ENCODE assay signal across 1 cellular context in the genomic region with DNA sequence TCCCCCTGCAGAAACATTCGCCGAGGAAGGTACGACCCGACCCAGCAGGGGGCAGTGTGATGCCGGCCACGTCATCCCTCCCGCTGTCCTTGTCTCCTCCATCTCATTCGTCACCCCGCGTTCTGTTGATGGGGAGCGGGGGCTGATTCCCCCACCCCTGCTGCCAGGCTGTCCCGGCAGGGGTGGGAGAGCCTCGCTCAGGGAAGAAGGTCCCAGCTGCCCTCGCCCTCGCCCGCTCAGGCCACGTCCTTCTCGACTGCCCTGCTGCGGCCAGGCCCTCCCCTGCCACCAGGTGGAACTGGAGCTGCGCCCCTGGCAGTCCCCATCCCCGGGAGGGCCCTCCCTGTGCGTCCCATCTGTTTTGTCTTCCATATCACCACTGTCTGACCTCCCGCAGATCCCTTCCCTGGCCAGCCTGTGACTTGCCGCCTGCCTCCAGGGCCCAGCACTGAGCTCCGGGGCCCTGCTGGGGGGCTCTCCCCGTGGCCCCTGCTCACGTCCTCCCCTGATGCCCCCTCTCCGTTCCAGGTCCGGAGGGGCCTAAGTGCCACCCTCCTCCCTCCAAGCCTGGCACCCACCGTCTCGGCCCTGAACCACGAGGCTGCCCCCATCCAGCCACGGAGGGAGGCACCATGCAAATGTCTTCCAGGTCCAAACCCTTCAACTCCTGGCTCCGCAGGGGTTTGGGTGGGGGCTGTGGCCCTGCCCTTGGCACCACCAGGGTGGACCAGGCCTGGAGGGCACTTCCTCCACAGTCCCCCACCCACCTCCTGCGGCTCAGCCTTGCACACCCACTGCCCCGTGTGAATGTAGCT.
TF ChIP-seq lines count a peak whose summit lies in the region.

No MANE protein-coding gene starts in this region.

TF ChIP-seq in K562, 482 proteins besides CTCF, POLR2A, EP300 and RAD21 (continues in another document):
- TF ChIP-seq, protein P1, sequence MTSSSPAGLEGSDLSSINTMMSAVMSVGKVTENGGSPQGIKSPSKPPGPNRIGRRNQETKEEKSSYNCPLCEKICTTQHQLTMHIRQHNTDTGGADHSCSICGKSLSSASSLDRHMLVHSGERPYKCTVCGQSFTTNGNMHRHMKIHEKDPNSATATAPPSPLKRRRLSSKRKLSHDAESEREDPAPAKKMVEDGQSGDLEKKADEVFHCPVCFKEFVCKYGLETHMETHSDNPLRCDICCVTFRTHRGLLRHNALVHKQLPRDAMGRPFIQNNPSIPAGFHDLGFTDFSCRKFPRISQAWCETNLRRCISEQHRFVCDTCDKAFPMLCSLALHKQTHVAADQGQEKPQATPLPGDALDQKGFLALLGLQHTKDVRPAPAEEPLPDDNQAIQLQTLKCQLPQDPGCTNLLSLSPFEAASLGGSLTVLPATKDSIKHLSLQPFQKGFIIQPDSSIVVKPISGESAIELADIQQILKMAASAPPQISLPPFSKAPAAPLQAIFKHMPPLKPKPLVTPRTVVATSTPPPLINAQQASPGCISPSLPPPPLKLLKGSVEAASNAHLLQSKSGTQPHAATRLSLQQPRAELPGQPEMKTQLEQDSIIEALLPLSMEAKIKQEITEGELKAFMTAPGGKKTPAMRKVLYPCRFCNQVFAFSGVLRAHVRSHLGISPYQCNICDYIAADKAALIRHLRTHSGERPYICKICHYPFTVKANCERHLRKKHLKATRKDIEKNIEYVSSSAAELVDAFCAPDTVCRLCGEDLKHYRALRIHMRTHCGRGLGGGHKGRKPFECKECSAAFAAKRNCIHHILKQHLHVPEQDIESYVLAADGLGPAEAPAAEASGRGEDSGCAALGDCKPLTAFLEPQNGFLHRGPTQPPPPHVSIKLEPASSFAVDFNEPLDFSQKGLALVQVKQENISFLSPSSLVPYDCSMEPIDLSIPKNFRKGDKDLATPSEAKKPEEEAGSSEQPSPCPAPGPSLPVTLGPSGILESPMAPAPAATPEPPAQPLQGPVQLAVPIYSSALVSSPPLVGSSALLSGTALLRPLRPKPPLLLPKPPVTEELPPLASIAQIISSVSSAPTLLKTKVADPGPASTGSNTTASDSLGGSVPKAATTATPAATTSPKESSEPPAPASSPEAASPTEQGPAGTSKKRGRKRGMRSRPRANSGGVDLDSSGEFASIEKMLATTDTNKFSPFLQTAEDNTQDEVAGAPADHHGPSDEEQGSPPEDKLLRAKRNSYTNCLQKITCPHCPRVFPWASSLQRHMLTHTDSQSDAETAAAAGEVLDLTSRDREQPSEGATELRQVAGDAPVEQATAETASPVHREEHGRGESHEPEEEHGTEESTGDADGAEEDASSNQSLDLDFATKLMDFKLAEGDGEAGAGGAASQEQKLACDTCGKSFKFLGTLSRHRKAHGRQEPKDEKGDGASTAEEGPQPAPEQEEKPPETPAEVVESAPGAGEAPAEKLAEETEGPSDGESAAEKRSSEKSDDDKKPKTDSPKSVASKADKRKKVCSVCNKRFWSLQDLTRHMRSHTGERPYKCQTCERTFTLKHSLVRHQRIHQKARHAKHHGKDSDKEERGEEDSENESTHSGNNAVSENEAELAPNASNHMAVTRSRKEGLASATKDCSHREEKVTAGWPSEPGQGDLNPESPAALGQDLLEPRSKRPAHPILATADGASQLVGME (CRISPR knock-in tag; IDR thresholded peaks at IDR 0.05), result no peak; the same call in 1 of the 2 replicates
- TF ChIP-seq, protein P2, sequence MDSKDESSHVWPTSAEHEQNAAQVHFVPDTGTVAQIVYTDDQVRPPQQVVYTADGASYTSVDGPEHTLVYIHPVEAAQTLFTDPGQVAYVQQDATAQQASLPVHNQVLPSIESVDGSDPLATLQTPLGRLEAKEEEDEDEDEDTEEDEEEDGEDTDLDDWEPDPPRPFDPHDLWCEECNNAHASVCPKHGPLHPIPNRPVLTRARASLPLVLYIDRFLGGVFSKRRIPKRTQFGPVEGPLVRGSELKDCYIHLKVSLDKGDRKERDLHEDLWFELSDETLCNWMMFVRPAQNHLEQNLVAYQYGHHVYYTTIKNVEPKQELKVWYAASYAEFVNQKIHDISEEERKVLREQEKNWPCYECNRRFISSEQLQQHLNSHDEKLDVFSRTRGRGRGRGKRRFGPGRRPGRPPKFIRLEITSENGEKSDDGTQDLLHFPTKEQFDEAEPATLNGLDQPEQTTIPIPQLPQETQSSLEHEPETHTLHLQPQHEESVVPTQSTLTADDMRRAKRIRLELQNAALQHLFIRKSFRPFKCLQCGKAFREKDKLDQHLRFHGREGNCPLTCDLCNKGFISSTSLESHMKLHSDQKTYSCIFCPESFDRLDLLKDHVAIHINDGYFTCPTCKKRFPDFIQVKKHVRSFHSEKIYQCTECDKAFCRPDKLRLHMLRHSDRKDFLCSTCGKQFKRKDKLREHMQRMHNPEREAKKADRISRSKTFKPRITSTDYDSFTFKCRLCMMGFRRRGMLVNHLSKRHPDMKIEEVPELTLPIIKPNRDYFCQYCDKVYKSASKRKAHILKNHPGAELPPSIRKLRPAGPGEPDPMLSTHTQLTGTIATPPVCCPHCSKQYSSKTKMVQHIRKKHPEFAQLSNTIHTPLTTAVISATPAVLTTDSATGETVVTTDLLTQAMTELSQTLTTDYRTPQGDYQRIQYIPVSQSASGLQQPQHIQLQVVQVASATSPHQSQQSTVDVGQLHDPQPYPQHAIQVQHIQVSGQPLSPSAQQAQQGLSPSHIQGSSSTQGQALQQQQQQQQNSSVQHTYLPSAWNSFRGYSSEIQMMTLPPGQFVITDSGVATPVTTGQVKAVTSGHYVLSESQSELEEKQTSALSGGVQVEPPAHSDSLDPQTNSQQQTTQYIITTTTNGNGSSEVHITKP (IDR thresholded peaks at IDR 0.05; ENCODE audit: partially characterized antibody), result peak; percentile 19
- TF ChIP-seq ZNF232 (CRISPR knock-in tag; IDR thresholded peaks at IDR 0.05) (no peak), SP1 (CRISPR knock-in tag; IDR thresholded peaks at IDR 0.05) (peak; percentile 72; the same call in 1 of the 2 replicates), HMG20A (CRISPR knock-in tag; conservative IDR thresholded peaks at IDR 0.05) (no peak), ZNF785 (CRISPR knock-in tag; IDR thresholded peaks at IDR 0.05) (no peak), ZNF707 (CRISPR knock-in tag; conservative IDR thresholded peaks at IDR 0.05) (no peak), HDAC1 (IDR thresholded peaks at IDR 0.05) (peak in 1 of 2 experiments; percentile 38; a peak in 1 of 4 replicates), ZNF263 (CRISPR knock-in tag; IDR thresholded peaks at IDR 0.05; ENCODE audit: borderline replicate concordance) (peak; percentile 73; the same call in 1 of the 2 replicates), CBX2 (IDR thresholded peaks at IDR 0.05; ENCODE audit: insufficient read depth, low read length, poor library complexity, severe bottlenecking) (no peak), MEF2A (IDR thresholded peaks at IDR 0.05; ENCODE audit: control insufficient read depth, low read depth, low read length) (no peak), SMAD3 (CRISPR knock-in tag; conservative IDR thresholded peaks at IDR 0.05) (no peak), U2AF1 (optimal IDR thresholded peaks at IDR 0.05; ENCODE audit: low read depth, low read length) (no peak), RBFOX2 (IDR thresholded peaks at IDR 0.05; ENCODE audit: low read depth, low read length) (peak; percentile 67), ZNF699 (CRISPR knock-in tag; IDR thresholded peaks at IDR 0.05; ENCODE audit: insufficient replicate concordance) (no peak), POLR2AphosphoS2 (IDR thresholded peaks at IDR 0.05; ENCODE audit: low read length) (no peak), TAF1 (IDR thresholded peaks at IDR 0.05; ENCODE audit: control insufficient read depth, extremely low read depth, insufficient read depth, low read length, severe bottlenecking) (no peak), ZNF217 (CRISPR knock-in tag; IDR thresholded peaks at IDR 0.05) (no peak), SRSF1 (IDR thresholded peaks at IDR 0.05; ENCODE audit: low read depth, low read length) (no peak)
- TF ChIP-seq, protein P3, sequence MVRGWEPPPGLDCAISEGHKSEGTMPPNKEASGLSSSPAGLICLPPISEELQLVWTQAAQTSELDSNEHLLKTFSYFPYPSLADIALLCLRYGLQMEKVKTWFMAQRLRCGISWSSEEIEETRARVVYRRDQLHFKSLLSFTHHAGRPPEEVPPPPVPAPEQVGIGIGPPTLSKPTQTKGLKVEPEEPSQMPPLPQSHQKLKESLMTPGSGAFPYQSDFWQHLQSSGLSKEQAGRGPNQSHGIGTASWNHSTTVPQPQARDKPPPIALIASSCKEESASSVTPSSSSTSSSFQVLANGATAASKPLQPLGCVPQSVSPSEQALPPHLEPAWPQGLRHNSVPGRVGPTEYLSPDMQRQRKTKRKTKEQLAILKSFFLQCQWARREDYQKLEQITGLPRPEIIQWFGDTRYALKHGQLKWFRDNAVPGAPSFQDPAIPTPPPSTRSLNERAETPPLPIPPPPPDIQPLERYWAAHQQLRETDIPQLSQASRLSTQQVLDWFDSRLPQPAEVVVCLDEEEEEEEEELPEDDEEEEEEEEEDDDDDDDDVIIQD (CRISPR knock-in tag; IDR thresholded peaks at IDR 0.05), result no peak
- TF ChIP-seq, protein P4, sequence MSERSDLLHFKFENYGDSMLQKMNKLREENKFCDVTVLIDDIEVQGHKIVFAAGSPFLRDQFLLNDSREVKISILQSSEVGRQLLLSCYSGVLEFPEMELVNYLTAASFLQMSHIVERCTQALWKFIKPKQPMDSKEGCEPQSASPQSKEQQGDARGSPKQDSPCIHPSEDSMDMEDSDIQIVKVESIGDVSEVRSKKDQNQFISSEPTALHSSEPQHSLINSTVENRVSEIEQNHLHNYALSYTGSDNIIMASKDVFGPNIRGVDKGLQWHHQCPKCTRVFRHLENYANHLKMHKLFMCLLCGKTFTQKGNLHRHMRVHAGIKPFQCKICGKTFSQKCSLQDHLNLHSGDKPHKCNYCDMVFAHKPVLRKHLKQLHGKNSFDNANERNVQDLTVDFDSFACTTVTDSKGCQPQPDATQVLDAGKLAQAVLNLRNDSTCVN (CRISPR knock-in tag; IDR thresholded peaks at IDR 0.05), result no peak
- TF ChIP-seq, protein P5, sequence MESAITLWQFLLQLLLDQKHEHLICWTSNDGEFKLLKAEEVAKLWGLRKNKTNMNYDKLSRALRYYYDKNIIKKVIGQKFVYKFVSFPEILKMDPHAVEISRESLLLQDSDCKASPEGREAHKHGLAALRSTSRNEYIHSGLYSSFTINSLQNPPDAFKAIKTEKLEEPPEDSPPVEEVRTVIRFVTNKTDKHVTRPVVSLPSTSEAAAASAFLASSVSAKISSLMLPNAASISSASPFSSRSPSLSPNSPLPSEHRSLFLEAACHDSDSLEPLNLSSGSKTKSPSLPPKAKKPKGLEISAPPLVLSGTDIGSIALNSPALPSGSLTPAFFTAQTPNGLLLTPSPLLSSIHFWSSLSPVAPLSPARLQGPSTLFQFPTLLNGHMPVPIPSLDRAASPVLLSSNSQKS (CRISPR knock-in tag; IDR thresholded peaks at IDR 0.05), result no peak
- TF ChIP-seq, protein P6, sequence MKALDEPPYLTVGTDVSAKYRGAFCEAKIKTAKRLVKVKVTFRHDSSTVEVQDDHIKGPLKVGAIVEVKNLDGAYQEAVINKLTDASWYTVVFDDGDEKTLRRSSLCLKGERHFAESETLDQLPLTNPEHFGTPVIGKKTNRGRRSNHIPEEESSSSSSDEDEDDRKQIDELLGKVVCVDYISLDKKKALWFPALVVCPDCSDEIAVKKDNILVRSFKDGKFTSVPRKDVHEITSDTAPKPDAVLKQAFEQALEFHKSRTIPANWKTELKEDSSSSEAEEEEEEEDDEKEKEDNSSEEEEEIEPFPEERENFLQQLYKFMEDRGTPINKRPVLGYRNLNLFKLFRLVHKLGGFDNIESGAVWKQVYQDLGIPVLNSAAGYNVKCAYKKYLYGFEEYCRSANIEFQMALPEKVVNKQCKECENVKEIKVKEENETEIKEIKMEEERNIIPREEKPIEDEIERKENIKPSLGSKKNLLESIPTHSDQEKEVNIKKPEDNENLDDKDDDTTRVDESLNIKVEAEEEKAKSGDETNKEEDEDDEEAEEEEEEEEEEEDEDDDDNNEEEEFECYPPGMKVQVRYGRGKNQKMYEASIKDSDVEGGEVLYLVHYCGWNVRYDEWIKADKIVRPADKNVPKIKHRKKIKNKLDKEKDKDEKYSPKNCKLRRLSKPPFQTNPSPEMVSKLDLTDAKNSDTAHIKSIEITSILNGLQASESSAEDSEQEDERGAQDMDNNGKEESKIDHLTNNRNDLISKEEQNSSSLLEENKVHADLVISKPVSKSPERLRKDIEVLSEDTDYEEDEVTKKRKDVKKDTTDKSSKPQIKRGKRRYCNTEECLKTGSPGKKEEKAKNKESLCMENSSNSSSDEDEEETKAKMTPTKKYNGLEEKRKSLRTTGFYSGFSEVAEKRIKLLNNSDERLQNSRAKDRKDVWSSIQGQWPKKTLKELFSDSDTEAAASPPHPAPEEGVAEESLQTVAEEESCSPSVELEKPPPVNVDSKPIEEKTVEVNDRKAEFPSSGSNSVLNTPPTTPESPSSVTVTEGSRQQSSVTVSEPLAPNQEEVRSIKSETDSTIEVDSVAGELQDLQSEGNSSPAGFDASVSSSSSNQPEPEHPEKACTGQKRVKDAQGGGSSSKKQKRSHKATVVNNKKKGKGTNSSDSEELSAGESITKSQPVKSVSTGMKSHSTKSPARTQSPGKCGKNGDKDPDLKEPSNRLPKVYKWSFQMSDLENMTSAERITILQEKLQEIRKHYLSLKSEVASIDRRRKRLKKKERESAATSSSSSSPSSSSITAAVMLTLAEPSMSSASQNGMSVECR (CRISPR knock-in tag; IDR thresholded peaks at IDR 0.05), result no peak
- TF ChIP-seq, protein P7, sequence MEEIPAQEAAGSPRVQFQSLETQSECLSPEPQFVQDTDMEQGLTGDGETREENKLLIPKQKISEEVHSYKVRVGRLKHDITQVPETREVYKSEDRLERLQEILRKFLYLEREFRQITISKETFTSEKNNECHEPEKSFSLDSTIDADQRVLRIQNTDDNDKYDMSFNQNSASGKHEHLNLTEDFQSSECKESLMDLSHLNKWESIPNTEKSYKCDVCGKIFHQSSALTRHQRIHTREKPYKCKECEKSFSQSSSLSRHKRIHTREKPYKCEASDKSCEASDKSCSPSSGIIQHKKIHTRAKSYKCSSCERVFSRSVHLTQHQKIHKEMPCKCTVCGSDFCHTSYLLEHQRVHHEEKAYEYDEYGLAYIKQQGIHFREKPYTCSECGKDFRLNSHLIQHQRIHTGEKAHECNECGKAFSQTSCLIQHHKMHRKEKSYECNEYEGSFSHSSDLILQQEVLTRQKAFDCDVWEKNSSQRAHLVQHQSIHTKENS (CRISPR knock-in tag; IDR thresholded peaks at IDR 0.05), result no peak
